ENCODE assay signal across 1 cellular context in the genomic region with DNA sequence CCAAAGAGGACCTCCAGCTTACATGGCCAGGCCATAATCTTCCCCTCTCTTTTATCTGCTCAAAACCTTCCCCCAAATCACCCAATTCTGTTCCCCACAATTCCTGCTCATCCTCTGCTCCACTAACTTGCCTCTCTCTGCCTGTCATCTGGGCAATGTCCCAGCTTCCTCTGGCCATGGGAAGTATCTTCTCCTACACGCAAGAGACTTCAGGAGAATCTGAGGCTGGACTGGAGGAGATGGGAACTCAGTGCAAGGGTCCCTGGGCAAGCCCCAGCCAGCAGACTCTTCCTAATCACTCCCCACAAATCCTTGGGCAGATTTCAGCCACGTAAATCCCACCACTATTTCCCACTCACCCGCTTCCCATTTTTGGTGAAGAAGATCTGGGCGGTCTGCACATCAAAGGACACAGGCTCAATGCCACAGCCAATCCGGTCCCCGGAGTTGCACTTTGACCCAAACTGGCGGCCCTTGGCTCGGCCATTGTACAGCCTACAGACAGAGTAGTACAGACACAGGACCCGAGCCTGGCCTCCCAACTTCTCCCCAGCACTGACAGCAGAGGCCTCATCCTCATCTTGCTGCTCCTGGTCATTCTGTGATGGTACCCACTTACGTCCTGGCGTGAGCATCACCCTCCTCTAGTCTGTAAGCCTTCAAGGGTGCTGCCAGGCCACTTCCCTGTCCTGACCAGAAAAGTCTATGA.
TF ChIP-seq lines count a peak whose summit lies in the region.

No MANE protein-coding gene starts in this region.

TF ChIP-seq in HepG2, 621 proteins besides CTCF, POLR2A, EP300 and RAD21 (continues in another document):
- TF ChIP-seq CHD4 (IDR thresholded peaks at IDR 0.05; ENCODE audit: borderline replicate concordance, low read length) (no peak), ZNF841 (CRISPR knock-in tag; IDR thresholded peaks at IDR 0.05; ENCODE audit: borderline replicate concordance) (no peak), WIZ (CRISPR knock-in tag; IDR thresholded peaks at IDR 0.05) (no peak), POGZ (CRISPR knock-in tag; IDR thresholded peaks at IDR 0.05) (no peak), CHD2 (IDR thresholded peaks at IDR 0.05; ENCODE audit: low read depth, low read length) (no peak), ZNF530 (CRISPR knock-in tag; IDR thresholded peaks at IDR 0.05; ENCODE audit: low read depth) (no peak), ZNF205 (CRISPR knock-in tag; IDR thresholded peaks at IDR 0.05) (no peak), IKZF5 (CRISPR knock-in tag; IDR thresholded peaks at IDR 0.05) (no peak), ARID3A (IDR thresholded peaks at IDR 0.05; ENCODE audit: low read depth, low read length) (no peak), ZNF839 (CRISPR knock-in tag; IDR thresholded peaks at IDR 0.05; ENCODE audit: borderline replicate concordance) (no peak), ZNF572 (CRISPR knock-in tag; IDR thresholded peaks at IDR 0.05) (no peak), AKNA (CRISPR knock-in tag; IDR thresholded peaks at IDR 0.05; ENCODE audit: borderline replicate concordance) (no peak), ZNF253 (CRISPR knock-in tag; IDR thresholded peaks at IDR 0.05; ENCODE audit: borderline replicate concordance) (no peak), SIX4 (CRISPR knock-in tag; IDR thresholded peaks at IDR 0.05) (no peak), PHB2 (IDR thresholded peaks at IDR 0.05; ENCODE audit: partially characterized antibody) (no peak), SUZ12 (IDR thresholded peaks at IDR 0.05; ENCODE audit: low read depth, low read length) (no peak), KAT8 (CRISPR knock-in tag; IDR thresholded peaks at IDR 0.05) (no peak), STAT5B (CRISPR knock-in tag; IDR thresholded peaks at IDR 0.05) (no peak), ZNF570 (CRISPR knock-in tag; IDR thresholded peaks at IDR 0.05; ENCODE audit: borderline replicate concordance) (no peak), IKZF4 (CRISPR knock-in tag; IDR thresholded peaks at IDR 0.05; ENCODE audit: borderline replicate concordance, low read depth, not compliant biosample characterization) (no peak)
- TF ChIP-seq, protein P1, sequence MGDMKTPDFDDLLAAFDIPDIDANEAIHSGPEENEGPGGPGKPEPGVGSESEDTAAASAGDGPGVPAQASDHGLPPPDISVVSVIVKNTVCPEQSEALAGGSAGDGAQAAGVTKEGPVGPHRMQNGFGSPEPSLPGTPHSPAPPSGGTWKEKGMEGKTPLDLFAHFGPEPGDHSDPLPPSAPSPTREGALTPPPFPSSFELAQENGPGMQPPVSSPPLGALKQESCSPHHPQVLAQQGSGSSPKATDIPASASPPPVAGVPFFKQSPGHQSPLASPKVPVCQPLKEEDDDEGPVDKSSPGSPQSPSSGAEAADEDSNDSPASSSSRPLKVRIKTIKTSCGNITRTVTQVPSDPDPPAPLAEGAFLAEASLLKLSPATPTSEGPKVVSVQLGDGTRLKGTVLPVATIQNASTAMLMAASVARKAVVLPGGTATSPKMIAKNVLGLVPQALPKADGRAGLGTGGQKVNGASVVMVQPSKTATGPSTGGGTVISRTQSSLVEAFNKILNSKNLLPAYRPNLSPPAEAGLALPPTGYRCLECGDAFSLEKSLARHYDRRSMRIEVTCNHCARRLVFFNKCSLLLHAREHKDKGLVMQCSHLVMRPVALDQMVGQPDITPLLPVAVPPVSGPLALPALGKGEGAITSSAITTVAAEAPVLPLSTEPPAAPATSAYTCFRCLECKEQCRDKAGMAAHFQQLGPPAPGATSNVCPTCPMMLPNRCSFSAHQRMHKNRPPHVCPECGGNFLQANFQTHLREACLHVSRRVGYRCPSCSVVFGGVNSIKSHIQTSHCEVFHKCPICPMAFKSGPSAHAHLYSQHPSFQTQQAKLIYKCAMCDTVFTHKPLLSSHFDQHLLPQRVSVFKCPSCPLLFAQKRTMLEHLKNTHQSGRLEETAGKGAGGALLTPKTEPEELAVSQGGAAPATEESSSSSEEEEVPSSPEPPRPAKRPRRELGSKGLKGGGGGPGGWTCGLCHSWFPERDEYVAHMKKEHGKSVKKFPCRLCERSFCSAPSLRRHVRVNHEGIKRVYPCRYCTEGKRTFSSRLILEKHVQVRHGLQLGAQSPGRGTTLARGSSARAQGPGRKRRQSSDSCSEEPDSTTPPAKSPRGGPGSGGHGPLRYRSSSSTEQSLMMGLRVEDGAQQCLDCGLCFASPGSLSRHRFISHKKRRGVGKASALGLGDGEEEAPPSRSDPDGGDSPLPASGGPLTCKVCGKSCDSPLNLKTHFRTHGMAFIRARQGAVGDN (CRISPR knock-in tag; IDR thresholded peaks at IDR 0.05): peak; percentile 43; the same call in 1 of the 2 replicates
- TF ChIP-seq, protein P2, sequence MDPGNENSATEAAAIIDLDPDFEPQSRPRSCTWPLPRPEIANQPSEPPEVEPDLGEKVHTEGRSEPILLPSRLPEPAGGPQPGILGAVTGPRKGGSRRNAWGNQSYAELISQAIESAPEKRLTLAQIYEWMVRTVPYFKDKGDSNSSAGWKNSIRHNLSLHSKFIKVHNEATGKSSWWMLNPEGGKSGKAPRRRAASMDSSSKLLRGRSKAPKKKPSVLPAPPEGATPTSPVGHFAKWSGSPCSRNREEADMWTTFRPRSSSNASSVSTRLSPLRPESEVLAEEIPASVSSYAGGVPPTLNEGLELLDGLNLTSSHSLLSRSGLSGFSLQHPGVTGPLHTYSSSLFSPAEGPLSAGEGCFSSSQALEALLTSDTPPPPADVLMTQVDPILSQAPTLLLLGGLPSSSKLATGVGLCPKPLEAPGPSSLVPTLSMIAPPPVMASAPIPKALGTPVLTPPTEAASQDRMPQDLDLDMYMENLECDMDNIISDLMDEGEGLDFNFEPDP (CRISPR knock-in tag; conservative IDR thresholded peaks at IDR 0.05): no peak
- TF ChIP-seq, protein P3, sequence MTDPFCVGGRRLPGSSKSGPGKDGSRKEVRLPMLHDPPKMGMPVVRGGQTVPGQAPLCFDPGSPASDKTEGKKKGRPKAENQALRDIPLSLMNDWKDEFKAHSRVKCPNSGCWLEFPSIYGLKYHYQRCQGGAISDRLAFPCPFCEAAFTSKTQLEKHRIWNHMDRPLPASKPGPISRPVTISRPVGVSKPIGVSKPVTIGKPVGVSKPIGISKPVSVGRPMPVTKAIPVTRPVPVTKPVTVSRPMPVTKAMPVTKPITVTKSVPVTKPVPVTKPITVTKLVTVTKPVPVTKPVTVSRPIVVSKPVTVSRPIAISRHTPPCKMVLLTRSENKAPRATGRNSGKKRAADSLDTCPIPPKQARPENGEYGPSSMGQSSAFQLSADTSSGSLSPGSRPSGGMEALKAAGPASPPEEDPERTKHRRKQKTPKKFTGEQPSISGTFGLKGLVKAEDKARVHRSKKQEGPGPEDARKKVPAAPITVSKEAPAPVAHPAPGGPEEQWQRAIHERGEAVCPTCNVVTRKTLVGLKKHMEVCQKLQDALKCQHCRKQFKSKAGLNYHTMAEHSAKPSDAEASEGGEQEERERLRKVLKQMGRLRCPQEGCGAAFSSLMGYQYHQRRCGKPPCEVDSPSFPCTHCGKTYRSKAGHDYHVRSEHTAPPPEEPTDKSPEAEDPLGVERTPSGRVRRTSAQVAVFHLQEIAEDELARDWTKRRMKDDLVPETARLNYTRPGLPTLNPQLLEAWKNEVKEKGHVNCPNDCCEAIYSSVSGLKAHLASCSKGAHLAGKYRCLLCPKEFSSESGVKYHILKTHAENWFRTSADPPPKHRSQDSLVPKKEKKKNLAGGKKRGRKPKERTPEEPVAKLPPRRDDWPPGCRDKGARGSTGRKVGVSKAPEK (CRISPR knock-in tag; IDR thresholded peaks at IDR 0.05; ENCODE audit: borderline replicate concordance): no peak
- TF ChIP-seq, protein P4, sequence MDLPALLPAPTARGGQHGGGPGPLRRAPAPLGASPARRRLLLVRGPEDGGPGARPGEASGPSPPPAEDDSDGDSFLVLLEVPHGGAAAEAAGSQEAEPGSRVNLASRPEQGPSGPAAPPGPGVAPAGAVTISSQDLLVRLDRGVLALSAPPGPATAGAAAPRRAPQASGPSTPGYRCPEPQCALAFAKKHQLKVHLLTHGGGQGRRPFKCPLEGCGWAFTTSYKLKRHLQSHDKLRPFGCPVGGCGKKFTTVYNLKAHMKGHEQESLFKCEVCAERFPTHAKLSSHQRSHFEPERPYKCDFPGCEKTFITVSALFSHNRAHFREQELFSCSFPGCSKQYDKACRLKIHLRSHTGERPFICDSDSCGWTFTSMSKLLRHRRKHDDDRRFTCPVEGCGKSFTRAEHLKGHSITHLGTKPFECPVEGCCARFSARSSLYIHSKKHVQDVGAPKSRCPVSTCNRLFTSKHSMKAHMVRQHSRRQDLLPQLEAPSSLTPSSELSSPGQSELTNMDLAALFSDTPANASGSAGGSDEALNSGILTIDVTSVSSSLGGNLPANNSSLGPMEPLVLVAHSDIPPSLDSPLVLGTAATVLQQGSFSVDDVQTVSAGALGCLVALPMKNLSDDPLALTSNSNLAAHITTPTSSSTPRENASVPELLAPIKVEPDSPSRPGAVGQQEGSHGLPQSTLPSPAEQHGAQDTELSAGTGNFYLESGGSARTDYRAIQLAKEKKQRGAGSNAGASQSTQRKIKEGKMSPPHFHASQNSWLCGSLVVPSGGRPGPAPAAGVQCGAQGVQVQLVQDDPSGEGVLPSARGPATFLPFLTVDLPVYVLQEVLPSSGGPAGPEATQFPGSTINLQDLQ (CRISPR knock-in tag; IDR thresholded peaks at IDR 0.05): no peak
